28 cellular contexts compared by ENCODE assay signal in the genomic region with DNA sequence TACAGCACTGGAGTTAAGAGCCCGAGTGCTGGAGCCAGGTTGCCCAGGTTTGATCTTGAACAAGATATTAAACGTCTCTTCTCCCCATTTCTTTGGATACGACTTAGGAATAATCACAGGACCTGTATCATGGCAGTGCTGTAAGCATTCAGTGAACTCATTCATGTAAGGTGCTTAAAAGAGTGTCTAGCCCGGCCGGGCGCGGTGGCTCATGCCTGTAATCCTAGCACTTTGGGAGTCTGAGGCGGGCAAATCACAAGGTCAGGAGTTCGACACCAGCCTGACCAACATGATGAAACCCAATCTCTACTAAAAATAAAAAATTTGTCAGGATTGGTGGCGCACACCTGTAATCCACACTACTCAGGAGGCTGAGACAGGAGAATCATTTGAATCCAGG.
"Had no signal": no experiment of that assay in that cellular context is flagged by ENCODE, and none has a peak within 500 bp of the region (broad histone marks: within the 10 kb centered on the region; RNA-seq: fewer than 3 reads in every experiment).

No MANE protein-coding gene starts in this region.

- H3K9me3 Mint-ChIP-seq: activated B cell treated with CpG ODN at 0.5 μM for 24 hours; activated CD8-positive, alpha-beta T cell treated with anti-CD3 and anti-CD28 coated beads for 36 hours; activated T-cell treated with anti-CD3 and anti-CD28 coated beads, Interleukin-2, amount 50 U/mL, for 4 hours; activated T-helper 17 cell treated with anti-CD3 and anti-CD28 coated beads, Interleukin-2, amount 50 U/mL, for 72 hours; central memory CD8-positive, alpha-beta T cell; dendritic cell treated with granulocyte-macrophage colony-stimulating factor and Interleukin-4, amounts not matched to agents 40 ng/mL and 50 ng/mL, for 4 days; endodermal cell had no signal

- H3K27ac ChIP-seq: brain microvascular endothelial cell, coronary artery, dorsolateral prefrontal cortex, heart left ventricle, VCaP had no signal

- H3K27me3 Mint-ChIP-seq: activated B cell treated with CpG ODN at 0.5 μM for 24 hours; activated CD8-positive, alpha-beta T cell treated with anti-CD3 and anti-CD28 coated beads for 36 hours; activated naive CD8-positive, alpha-beta T cell; activated T-helper 17 cell treated with anti-CD3 and anti-CD28 coated beads, Interleukin-2, amount 50 U/mL, for 72 hours had no signal

- H3K4me3 ChIP-seq: coronary artery, dorsolateral prefrontal cortex, heart left ventricle had no signal

- H3K36me3 Mint-ChIP-seq: activated naive CD8-positive, alpha-beta T cell had no signal

- H3K36me3 ChIP-seq: brain microvascular endothelial cell, heart left ventricle had no signal

- H3K27ac Mint-ChIP-seq: activated CD8-positive, alpha-beta T cell treated with anti-CD3 and anti-CD28 coated beads for 36 hours; activated naive CD8-positive, alpha-beta T cell; activated T-helper 17 cell treated with anti-CD3 and anti-CD28 coated beads, Interleukin-2, amount 50 U/mL, for 72 hours; dendritic cell treated with granulocyte-macrophage colony-stimulating factor and Interleukin-4, amounts not matched to agents 40 ng/mL and 50 ng/mL, for 4 days had no signal

- H3K4me1 Mint-ChIP-seq: activated T-helper 17 cell treated with anti-CD3 and anti-CD28 coated beads, Interleukin-2, amount 50 U/mL, for 72 hours; central memory CD8-positive, alpha-beta T cell had no signal

- DNase-seq: activated B cell treated with CpG ODN at 0.5 μM for 24 hours; activated CD4-positive, alpha-beta T cell treated with anti-CD3 and anti-CD28 coated beads for 48 hours; activated CD4-positive, alpha-beta T cell treated with anti-CD3 and anti-CD28 coated beads, Interleukin-2, amount 50 U/mL, for 1 hour; activated CD4-positive, alpha-beta T cell treated with anti-CD3 and anti-CD28 coated beads, Interleukin-2, amount 50 U/mL, for 48 hours; activated CD8-positive, alpha-beta memory T cell treated with anti-CD3 and anti-CD28 coated beads for 24 hours; activated CD8-positive, alpha-beta T cell treated with anti-CD3 and anti-CD28 coated beads for 36 hours; activated effector memory CD4-positive, alpha-beta T cell treated with Interleukin-2 at 50 U/mL for 16 hours; activated gamma-delta T cell treated with Interleukin-2 at 50 U/mL for 16 hours; activated naive CD4-positive, alpha-beta T cell treated with anti-CD3 and anti-CD28 coated beads, Interleukin-2, amount 50 U/mL, for 16 hours; activated naive CD4-positive, alpha-beta T cell treated with Interleukin-2 at 50 U/mL for 16 hours; activated T-cell treated with anti-CD3 and anti-CD28 coated beads, Interleukin-2, amount 50 U/mL, for 4 hours; amniotic stem cell; anterior cingulate cortex; brain microvascular endothelial cell; dorsolateral prefrontal cortex; effector memory CD4-positive, alpha-beta T cell; endodermal cell; foreskin fibroblast; heart left ventricle; T-helper 2 cell had no signal

- H3K9me3 ChIP-seq: heart left ventricle had no signal

- H3K27me3 ChIP-seq: brain microvascular endothelial cell, heart left ventricle had no signal

- H3K4me3 Mint-ChIP-seq: activated B cell treated with CpG ODN at 0.5 μM for 24 hours; activated CD8-positive, alpha-beta T cell treated with anti-CD3 and anti-CD28 coated beads for 36 hours; activated naive CD8-positive, alpha-beta T cell; activated T-cell treated with anti-CD3 and anti-CD28 coated beads, Interleukin-2, amount 50 U/mL, for 4 hours; activated T-helper 17 cell treated with anti-CD3 and anti-CD28 coated beads, Interleukin-2, amount 50 U/mL, for 72 hours; central memory CD8-positive, alpha-beta T cell; dendritic cell treated with granulocyte-macrophage colony-stimulating factor and Interleukin-4, amounts not matched to agents 40 ng/mL and 50 ng/mL, for 4 days; endodermal cell had no signal

- ATAC-seq: activated CD4-positive, CD25-positive, alpha-beta regulatory T cell treated with anti-CD3 and anti-CD28 coated beads, Interleukin-2, amount 50 U/mL, for 24 hours; activated CD8-positive, alpha-beta T cell treated with anti-CD3 and anti-CD28 coated beads for 36 hours; activated T-cell treated with anti-CD3 and anti-CD28 coated beads, Interleukin-2, amount 50 U/mL, for 4 hours; activated T-helper 17 cell treated with anti-CD3 and anti-CD28 coated beads, Interleukin-2, amount 50 U/mL, for 72 hours; esophagus mucosa; heart left ventricle had no signal
